Comparison of ENCODE assay signal across 1 cellular context in the genomic region with DNA sequence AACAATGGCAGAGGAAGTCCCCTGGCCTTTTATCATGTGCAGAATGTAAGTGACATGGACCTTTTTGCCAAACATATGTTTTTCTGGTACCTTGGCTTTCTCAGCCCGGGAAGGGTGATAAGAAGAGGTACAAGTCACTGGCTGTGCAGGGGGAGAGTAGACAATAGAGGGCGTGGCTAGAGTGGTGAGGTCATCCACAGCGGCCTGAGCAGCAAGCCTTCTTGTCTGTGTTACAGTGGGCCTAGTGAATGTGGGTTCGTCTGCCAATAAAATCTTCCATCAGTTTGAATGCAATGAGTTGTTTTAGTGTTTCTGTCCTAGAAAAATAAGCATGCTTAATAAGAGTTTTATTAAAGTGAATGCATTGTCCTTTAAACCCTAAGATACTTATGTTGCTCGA.
TF ChIP-seq lines count a peak whose summit lies in the region.

No MANE protein-coding gene starts in this region.

TF ChIP-seq in K562, 482 proteins besides CTCF, POLR2A, EP300 and RAD21 (continued from another document and continues in another):
- TF ChIP-seq CREM (IDR thresholded peaks at IDR 0.05; ENCODE audit: low read depth) (peak; percentile 88), NCOA6 (IDR thresholded peaks at IDR 0.05) (no peak), MCM7 (IDR thresholded peaks at IDR 0.05) (no peak), CBFA2T3 (IDR thresholded peaks at IDR 0.05) (0 out of 2 replicates have a peak, but pooled peaks have one; percentile 32), LEF1 (IDR thresholded peaks at IDR 0.05) (peak; percentile 31; the same call in 1 of the 2 replicates), ATF7 (IDR thresholded peaks at IDR 0.05) (peak; percentile 93), ZNF764 (CRISPR knock-in tag; IDR thresholded peaks at IDR 0.05; ENCODE audit: low read depth) (0 out of 2 replicates have a peak, but pooled peaks have one; percentile 43), MIER1 (IDR thresholded peaks at IDR 0.05; ENCODE audit: low read depth) (no peak), SOX6 (IDR thresholded peaks at IDR 0.05) (peak; percentile 98), RCOR1 (IDR thresholded peaks at IDR 0.05; ENCODE audit: borderline replicate concordance in 1 of 2, low read depth in 2 of 2, low read length in 2 of 2) (peak in 1 of 2 experiments; percentile 45; a peak in 1 of 4 replicates), ZNF175 (CRISPR knock-in tag; IDR thresholded peaks at IDR 0.05; ENCODE audit: low read depth) (no peak), ZNF707 (CRISPR knock-in tag; conservative IDR thresholded peaks at IDR 0.05) (no peak), NCOA2 (IDR thresholded peaks at IDR 0.05; ENCODE audit: partially characterized antibody in 2 of 2) (no peak), SMAD2 (IDR thresholded peaks at IDR 0.05; ENCODE audit: low read depth, low read length) (no peak), MED1 (CRISPR knock-in tag; IDR thresholded peaks at IDR 0.05; ENCODE audit: borderline replicate concordance) (no peak), HDGF (IDR thresholded peaks at IDR 0.05) (no peak), EP400 (IDR thresholded peaks at IDR 0.05) (0 out of 2 replicates have a peak, but pooled peaks have one; percentile 17), ZEB2 (IDR thresholded peaks at IDR 0.05) (peak; percentile 70), SMARCA4 (IDR thresholded peaks at IDR 0.05) (no peak; the same call in 1 of the 2 replicates), SMARCE1 (IDR thresholded peaks at IDR 0.05) (0 out of 2 replicates have a peak, but pooled peaks have one; percentile 56), VEZF1 (CRISPR knock-in tag; IDR thresholded peaks at IDR 0.05) (peak; percentile 56; the same call in 1 of the 2 replicates), MTA3 (IDR thresholded peaks at IDR 0.05; ENCODE audit: borderline replicate concordance) (peak; percentile 68), RBM34 (IDR thresholded peaks at IDR 0.05; ENCODE audit: borderline replicate concordance, insufficient read depth, low read length) (no peak), ETV1 (tag; conservative IDR thresholded peaks at IDR 0.05; ENCODE audit: low read depth) (no peak), PTTG1 (tag; IDR thresholded peaks at IDR 0.05; ENCODE audit: low read depth) (no peak), ZNF398 (CRISPR knock-in tag; IDR thresholded peaks at IDR 0.05) (no peak), BHLHE40 (IDR thresholded peaks at IDR 0.05; ENCODE audit: low read length) (0 out of 2 replicates have a peak, but pooled peaks have one; percentile 8), ZNF77 (CRISPR knock-in tag; IDR thresholded peaks at IDR 0.05) (no peak), NFXL1 (CRISPR knock-in tag; IDR thresholded peaks at IDR 0.05) (0 out of 2 replicates have a peak, but pooled peaks have one; percentile 34), ZFX (CRISPR knock-in tag; IDR thresholded peaks at IDR 0.05) (peak; percentile 67), PHF20 (IDR thresholded peaks at IDR 0.05; ENCODE audit: partially characterized antibody) (peak; percentile 90), SIRT6 (IDR thresholded peaks at IDR 0.05; ENCODE audit: low read depth, low read length) (no peak), ATF3 (IDR thresholded peaks at IDR 0.05) (peak; percentile 93), ATF3 (CRISPR knock-in tag; conservative IDR thresholded peaks at IDR 0.05) (no peak; the same call in 1 of the 2 replicates), PKNOX1 (IDR thresholded peaks at IDR 0.05) (peak; percentile 32; the same call in 1 of the 2 replicates), NFATC3 (IDR thresholded peaks at IDR 0.05) (no peak), FOXK2 (conservative IDR thresholded peaks at IDR 0.05 in 1 of 2, IDR thresholded peaks at IDR 0.05 in 1 of 2; ENCODE audit: low read depth in 2 of 2) (peak; percentile 64 to 68; a peak in 2 of 4 replicates), OTX1 (CRISPR knock-in tag; IDR thresholded peaks at IDR 0.05) (no peak), JUNB (CRISPR knock-in tag; conservative IDR thresholded peaks at IDR 0.05) (no peak), CREB1 (IDR thresholded peaks at IDR 0.05) (peak; percentile 63), CREB1 (CRISPR knock-in tag; IDR thresholded peaks at IDR 0.05) (no peak), FOXJ3 (CRISPR knock-in tag; IDR thresholded peaks at IDR 0.05) (no peak), ARNT (IDR thresholded peaks at IDR 0.05) (peak in 1 of 2 experiments; percentile 61; a peak in 1 of 4 replicates), CXXC5 (CRISPR knock-in tag; IDR thresholded peaks at IDR 0.05) (0 out of 2 replicates have a peak, but pooled peaks have one; percentile 12), CTBP1 (IDR thresholded peaks at IDR 0.05; ENCODE audit: borderline replicate concordance) (peak; percentile 43; the same call in 1 of the 2 replicates), FOSL1 (tag; conservative IDR thresholded peaks at IDR 0.05) (peak; percentile 24; the same call in 1 of the 2 replicates), TAL1 (IDR thresholded peaks at IDR 0.05) (peak; percentile 12; the same call in 1 of the 2 replicates), TEAD2 (tag; IDR thresholded peaks at IDR 0.05) (no peak), JUND (IDR thresholded peaks at IDR 0.05; ENCODE audit: borderline replicate concordance, low read depth, low read length) (peak; percentile 95), JUND (tag; IDR thresholded peaks at IDR 0.05; ENCODE audit: borderline replicate concordance, low read depth, low read length) (peak; percentile 94; the same call in 2 of the 3 replicates), ATF1 (CRISPR knock-in tag; IDR thresholded peaks at IDR 0.05) (no peak), ATF1 (tag; IDR thresholded peaks at IDR 0.05) (peak; percentile 69), TEAD1 (CRISPR knock-in tag; IDR thresholded peaks at IDR 0.05) (0 out of 4 replicates have a peak, but pooled peaks of 1 of the 2 experiments have one; percentile 15), FOXA3 (CRISPR knock-in tag; conservative IDR thresholded peaks at IDR 0.05 in 1 of 2, IDR thresholded peaks at IDR 0.05 in 1 of 2) (peak in 1 of 2 experiments; percentile 17; a peak in 1 of 4 replicates), ZC3H8 (IDR thresholded peaks at IDR 0.05) (no peak), CBX3 (IDR thresholded peaks at IDR 0.05; ENCODE audit: borderline replicate concordance in 1 of 2, low read length in 2 of 2) (no peak), SIN3B (IDR thresholded peaks at IDR 0.05; ENCODE audit: low read depth) (no peak), SMAD4 (CRISPR knock-in tag; conservative IDR thresholded peaks at IDR 0.05) (peak; percentile 20; the same call in 1 of the 2 replicates), MTA1 (IDR thresholded peaks at IDR 0.05; ENCODE audit: borderline replicate concordance) (0 out of 2 replicates have a peak, but pooled peaks have one; percentile 28), NRF1 (conservative IDR thresholded peaks at IDR 0.05 in 1 of 2, IDR thresholded peaks at IDR 0.05 in 1 of 2) (peak; percentile 50 to 61; a peak in 3 of 4 replicates), TAF1 (IDR thresholded peaks at IDR 0.05; ENCODE audit: control insufficient read depth, extremely low read depth, insufficient read depth, low read length, severe bottlenecking) (no peak), DPF2 (IDR thresholded peaks at IDR 0.05) (peak; percentile 78), ZKSCAN8 (CRISPR knock-in tag; IDR thresholded peaks at IDR 0.05) (no peak), JUN (IDR thresholded peaks at IDR 0.05; ENCODE audit: borderline replicate concordance, low read depth, low read length) (peak; percentile 93), JUN (CRISPR knock-in tag; IDR thresholded peaks at IDR 0.05; ENCODE audit: borderline replicate concordance) (no peak), TAF9B (IDR thresholded peaks at IDR 0.05; ENCODE audit: partially characterized antibody) (peak; percentile 18), KAT8 (IDR thresholded peaks at IDR 0.05; ENCODE audit: low read depth) (no peak)
- TF ChIP-seq, protein P1, sequence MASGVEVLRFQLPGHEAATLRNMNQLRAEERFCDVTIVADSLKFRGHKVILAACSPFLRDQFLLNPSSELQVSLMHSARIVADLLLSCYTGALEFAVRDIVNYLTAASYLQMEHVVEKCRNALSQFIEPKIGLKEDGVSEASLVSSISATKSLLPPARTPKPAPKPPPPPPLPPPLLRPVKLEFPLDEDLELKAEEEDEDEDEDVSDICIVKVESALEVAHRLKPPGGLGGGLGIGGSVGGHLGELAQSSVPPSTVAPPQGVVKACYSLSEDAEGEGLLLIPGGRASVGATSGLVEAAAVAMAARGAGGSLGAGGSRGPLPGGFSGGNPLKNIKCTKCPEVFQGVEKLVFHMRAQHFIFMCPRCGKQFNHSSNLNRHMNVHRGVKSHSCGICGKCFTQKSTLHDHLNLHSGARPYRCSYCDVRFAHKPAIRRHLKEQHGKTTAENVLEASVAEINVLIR (CRISPR knock-in tag; IDR thresholded peaks at IDR 0.05) = peak; percentile 55
- TF ChIP-seq, protein P2, sequence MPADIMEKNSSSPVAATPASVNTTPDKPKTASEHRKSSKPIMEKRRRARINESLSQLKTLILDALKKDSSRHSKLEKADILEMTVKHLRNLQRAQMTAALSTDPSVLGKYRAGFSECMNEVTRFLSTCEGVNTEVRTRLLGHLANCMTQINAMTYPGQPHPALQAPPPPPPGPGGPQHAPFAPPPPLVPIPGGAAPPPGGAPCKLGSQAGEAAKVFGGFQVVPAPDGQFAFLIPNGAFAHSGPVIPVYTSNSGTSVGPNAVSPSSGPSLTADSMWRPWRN (IDR thresholded peaks at IDR 0.05; ENCODE audit: low read depth) = no peak
- TF ChIP-seq, protein P3, sequence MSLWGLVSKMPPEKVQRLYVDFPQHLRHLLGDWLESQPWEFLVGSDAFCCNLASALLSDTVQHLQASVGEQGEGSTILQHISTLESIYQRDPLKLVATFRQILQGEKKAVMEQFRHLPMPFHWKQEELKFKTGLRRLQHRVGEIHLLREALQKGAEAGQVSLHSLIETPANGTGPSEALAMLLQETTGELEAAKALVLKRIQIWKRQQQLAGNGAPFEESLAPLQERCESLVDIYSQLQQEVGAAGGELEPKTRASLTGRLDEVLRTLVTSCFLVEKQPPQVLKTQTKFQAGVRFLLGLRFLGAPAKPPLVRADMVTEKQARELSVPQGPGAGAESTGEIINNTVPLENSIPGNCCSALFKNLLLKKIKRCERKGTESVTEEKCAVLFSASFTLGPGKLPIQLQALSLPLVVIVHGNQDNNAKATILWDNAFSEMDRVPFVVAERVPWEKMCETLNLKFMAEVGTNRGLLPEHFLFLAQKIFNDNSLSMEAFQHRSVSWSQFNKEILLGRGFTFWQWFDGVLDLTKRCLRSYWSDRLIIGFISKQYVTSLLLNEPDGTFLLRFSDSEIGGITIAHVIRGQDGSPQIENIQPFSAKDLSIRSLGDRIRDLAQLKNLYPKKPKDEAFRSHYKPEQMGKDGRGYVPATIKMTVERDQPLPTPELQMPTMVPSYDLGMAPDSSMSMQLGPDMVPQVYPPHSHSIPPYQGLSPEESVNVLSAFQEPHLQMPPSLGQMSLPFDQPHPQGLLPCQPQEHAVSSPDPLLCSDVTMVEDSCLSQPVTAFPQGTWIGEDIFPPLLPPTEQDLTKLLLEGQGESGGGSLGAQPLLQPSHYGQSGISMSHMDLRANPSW (CRISPR knock-in tag; IDR thresholded peaks at IDR 0.05) = peak; percentile 72; the same call in 1 of the 2 replicates
- TF ChIP-seq, protein P4, sequence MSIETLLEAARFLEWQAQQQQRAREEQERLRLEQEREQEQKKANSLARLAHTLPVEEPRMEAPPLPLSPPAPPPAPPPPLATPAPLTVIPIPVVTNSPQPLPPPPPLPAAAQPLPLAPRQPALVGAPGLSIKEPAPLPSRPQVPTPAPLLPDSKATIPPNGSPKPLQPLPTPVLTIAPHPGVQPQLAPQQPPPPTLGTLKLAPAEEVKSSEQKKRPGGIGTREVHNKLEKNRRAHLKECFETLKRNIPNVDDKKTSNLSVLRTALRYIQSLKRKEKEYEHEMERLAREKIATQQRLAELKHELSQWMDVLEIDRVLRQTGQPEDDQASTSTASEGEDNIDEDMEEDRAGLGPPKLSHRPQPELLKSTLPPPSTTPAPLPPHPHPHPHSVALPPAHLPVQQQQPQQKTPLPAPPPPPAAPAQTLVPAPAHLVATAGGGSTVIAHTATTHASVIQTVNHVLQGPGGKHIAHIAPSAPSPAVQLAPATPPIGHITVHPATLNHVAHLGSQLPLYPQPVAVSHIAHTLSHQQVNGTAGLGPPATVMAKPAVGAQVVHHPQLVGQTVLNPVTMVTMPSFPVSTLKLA (conservative IDR thresholded peaks at IDR 0.05) = peak; percentile 33 to 39; a peak in 1 of 4 replicates
